9 cellular contexts compared by ENCODE assay signal in genomic region chr20:31606928-31607639, GRCh38. TPM values are rescaled to one million over a fixed set of nuclear protein-coding genes. Genes with fewer than 3 reads are reported as not detected.
DNase-seq lines count a peak whose midpoint lies in the region; ATAC-seq and TF ChIP-seq lines count a peak whose summit lies in the region.
"Had no signal": no experiment of that assay in that cellular context is flagged by ENCODE, and none has a peak within 500 bp of the region (broad histone marks: within the 10 kb centered on the region; RNA-seq: fewer than 3 reads in every experiment).

No MANE protein-coding gene starts in this region.

- TF ChIP-seq CTCF in stomach (IDR thresholded peaks at IDR 0.05): no peak

- no peak for ATAC-seq in HG03521 (IDR thresholded peaks at IDR 0.05; ENCODE audit: unreplicated experiment)
- no peak for ATAC-seq in GM21367 (IDR thresholded peaks at IDR 0.05; ENCODE audit: unreplicated experiment)

- no peaks in the 10 kb centered on the region for H3K36me3 Mint-ChIP-seq in activated T-helper 1 cell treated with anti-CD3 and anti-CD28 coated beads, Interleukin-12 subunit alpha, Interleukin-12 subunit beta, Interleukin-2, Interleukin-4 antibody, amounts not matched to agents 30 ng/mL and 10 ng/mL and 1 ng/mL, durations not matched to agents 14 hours and 24 hours and 36 hours (ENCODE audit: low read depth)
- no peaks in the 10 kb centered on the region for H3K36me3 Mint-ChIP-seq in immature natural killer cell

- DNase-seq in DMS 273 treated with DMSO at 0.1 percent for 48 hours (lab: John Stamatoyannopoulos, UW): peak; percentile 98
- peak; percentile 92 for DNase-seq in NCI-H1105 treated with DMSO at 0.1 percent for 48 hours (lab: John Stamatoyannopoulos, UW)
- no peak for DNase-seq in activated T-helper 1 cell treated with anti-CD3 and anti-CD28 coated beads, Interleukin-12 subunit alpha, Interleukin-12 subunit beta, Interleukin-2, Interleukin-4 antibody, amounts not matched to agents 30 ng/mL and 10 ng/mL and 1 ng/mL, durations not matched to agents 14 hours and 24 hours and 36 hours (ENCODE audit: low spot score)
- DNase-seq in stomach: peak; percentile 55
- DNase-seq in immature natural killer cell: no peak

- H3K9me3 Mint-ChIP-seq in activated T-helper 1 cell treated with anti-CD3 and anti-CD28 coated beads, Interleukin-12 subunit alpha, Interleukin-12 subunit beta, Interleukin-2, Interleukin-4 antibody, amounts not matched to agents 30 ng/mL and 10 ng/mL and 1 ng/mL, durations not matched to agents 14 hours and 24 hours and 36 hours: no peaks in the 10 kb centered on the region
- H3K9me3 Mint-ChIP-seq in immature natural killer cell: no peaks in the 10 kb centered on the region

- H3K9me3 ChIP-seq in stomach: no peaks in the 10 kb centered on the region

- TF ChIP-seq EP300 in stomach (IDR thresholded peaks at IDR 0.05): no peak

- intact Hi-C loops in activated T-helper 1 cell treated with anti-CD3 and anti-CD28 coated beads, Interleukin-12 subunit alpha, Interleukin-12 subunit beta, Interleukin-2, Interleukin-4 antibody, amounts not matched to agents 30 ng/mL and 10 ng/mL and 1 ng/mL, durations not matched to agents 14 hours and 24 hours and 36 hours (cut with micrococcal nuclease): loop anchor here (10.0 kb wide), 1 partner anchor 748 kb away; the partner anchor contains the start of gene ASXL1
- intact Hi-C loops in stomach (cut with DNase I; ENCODE audit: low total_unique reads): no loop called here

- no peak overlapping the region for H3K27ac Mint-ChIP-seq in activated T-helper 1 cell treated with anti-CD3 and anti-CD28 coated beads, Interleukin-12 subunit alpha, Interleukin-12 subunit beta, Interleukin-2, Interleukin-4 antibody, amounts not matched to agents 30 ng/mL and 10 ng/mL and 1 ng/mL, durations not matched to agents 14 hours and 24 hours and 36 hours
- H3K27ac Mint-ChIP-seq in immature natural killer cell: no peak overlapping the region

- no peak for TF ChIP-seq POLR2A in stomach (IDR thresholded peaks at IDR 0.05)

- H3K27ac ChIP-seq in stomach: peak overlapping the region; percentile 75 to 96 (median 94)

- peaks cover 0 to 3% (median 0%) of the 10 kb centered on the region in 4 donors for H3K36me3 ChIP-seq in stomach

- H3K4me3 ChIP-seq in iPS-11a (ENCODE audit: low read depth, low read length) (peak overlapping the region; percentile 100), stomach (peak overlapping the region; percentile 57 to 85 (median 81))

- H3K4me1 Mint-ChIP-seq in activated T-helper 1 cell treated with anti-CD3 and anti-CD28 coated beads, Interleukin-12 subunit alpha, Interleukin-12 subunit beta, Interleukin-2, Interleukin-4 antibody, amounts not matched to agents 30 ng/mL and 10 ng/mL and 1 ng/mL, durations not matched to agents 14 hours and 24 hours and 36 hours (ENCODE audit: low read depth): peaks cover 35% of the 10 kb centered on the region
- H3K4me1 Mint-ChIP-seq in immature natural killer cell: peaks cover 27 to 37% of the 10 kb centered on the region in 2 donors

- peaks cover 55% of the 10 kb centered on the region for H3K27me3 Mint-ChIP-seq in activated T-helper 1 cell treated with anti-CD3 and anti-CD28 coated beads, Interleukin-12 subunit alpha, Interleukin-12 subunit beta, Interleukin-2, Interleukin-4 antibody, amounts not matched to agents 30 ng/mL and 10 ng/mL and 1 ng/mL, durations not matched to agents 14 hours and 24 hours and 36 hours (ENCODE audit: insufficient read depth)
- H3K27me3 Mint-ChIP-seq in immature natural killer cell (ENCODE audit: low read depth in 3 of 3): peaks cover 22 to 34% (median 25%) of the 10 kb centered on the region in 3 donors

- peaks cover 0 to 18% (median 5%) of the 10 kb centered on the region in 3 donors for H3K27me3 ChIP-seq in stomach

- peaks cover 32 to 90% (median 82%) of the 10 kb centered on the region in 4 donors for H3K4me1 ChIP-seq in stomach

- WGBS in stomach, 5 donors: 37 to 60% (median 41%) methylated on average over 4 to 7 of the region's 7 CpGs

- peak overlapping the region; percentile 91 for H3K4me3 Mint-ChIP-seq in activated T-helper 1 cell treated with anti-CD3 and anti-CD28 coated beads, Interleukin-12 subunit alpha, Interleukin-12 subunit beta, Interleukin-2, Interleukin-4 antibody, amounts not matched to agents 30 ng/mL and 10 ng/mL and 1 ng/mL, durations not matched to agents 14 hours and 24 hours and 36 hours
- peak overlapping the region in 1 of 5 donors; percentile 29 for H3K4me3 Mint-ChIP-seq in immature natural killer cell

RNA-seq across cellular contexts. Expression of gene ID1, which starts 2.0 kb away (rescaled TPM):
- 3.4 and 4.0 TPM in 2 replicates for total RNA-seq in activated T-helper 1 cell treated with anti-CD3 and anti-CD28 coated beads, Interleukin-12 subunit alpha, Interleukin-12 subunit beta, Interleukin-2, Interleukin-4 antibody, amounts not matched to agents 30 ng/mL and 10 ng/mL and 1 ng/mL, durations not matched to agents 14 hours and 24 hours and 36 hours
- total RNA-seq in stomach: 100 to 1,000 TPM; 315 to 475 (median 378) TPM
- 100 to 1,000 TPM; 168 to 585 (median 350) TPM for polyA plus RNA-seq in stomach
- polyA plus RNA-seq in immature natural killer cell: 1 to 10 TPM; 1.4 to 4.2 (median 1.9) TPM

RNA-seq across cellular contexts. Expression of gene COX4I2, which starts 30.6 kb away (rescaled TPM):
- not detected in 2 replicates for total RNA-seq in activated T-helper 1 cell treated with anti-CD3 and anti-CD28 coated beads, Interleukin-12 subunit alpha, Interleukin-12 subunit beta, Interleukin-2, Interleukin-4 antibody, amounts not matched to agents 30 ng/mL and 10 ng/mL and 1 ng/mL, durations not matched to agents 14 hours and 24 hours and 36 hours
- 1 to 10 TPM in 2 of 5 donors, not detected in 3; 1.8 to 4.2 TPM for total RNA-seq in stomach
- polyA plus RNA-seq in stomach (1 to 10 TPM; 1.8 to 6.7 (median 4.8) TPM), immature natural killer cell (not detected)
- total RNA-seq: pulmonary artery endothelial cell had no signal

Comparison
In these comparisons a context has a peak if more than half of its experiments do, and no peak if none do; other contexts are left out.
1. DNase-seq: peak in DMS 273 treated with DMSO at 0.1 percent for 48 hours (single experiment), NCI-H1105 treated with DMSO at 0.1 percent for 48 hours (single experiment) and stomach (single experiment); none in activated T-helper 1 cell treated with anti-CD3 and anti-CD28 coated beads, Interleukin-12 subunit alpha, Interleukin-12 subunit beta, Interleukin-2, Interleukin-4 antibody, amounts not matched to agents 30 ng/mL and 10 ng/mL and 1 ng/mL, durations not matched to agents 14 hours and 24 hours and 36 hours (single experiment) and immature natural killer cell (0 of 3).
2. RNA of gene ID1, which starts 2.0 kb away (total RNA-seq): 315 to 475 TPM in stomach; 3.4 to 4.0 TPM in activated T-helper 1 cell treated with anti-CD3 and anti-CD28 coated beads, Interleukin-12 subunit alpha, Interleukin-12 subunit beta, Interleukin-2, Interleukin-4 antibody, amounts not matched to agents 30 ng/mL and 10 ng/mL and 1 ng/mL, durations not matched to agents 14 hours and 24 hours and 36 hours; every median in the first group is over 10 times any median in the second.